Comparison of ENCODE assay signal across 20 cellular contexts in genomic region chr1:84749427-84749826, GRCh38.
"Had no signal": no experiment of that assay in that cellular context is flagged by ENCODE, and none has a peak within 500 bp of the region (broad histone marks: within the 10 kb centered on the region; RNA-seq: fewer than 3 reads in every experiment).

No MANE protein-coding gene starts in this region.

- H2AFZ ChIP-seq: hepatocyte, parathyroid adenoma had no signal

- H3K4me1 Mint-ChIP-seq: activated naive CD8-positive, alpha-beta T cell treated with anti-CD3 and anti-CD28 coated beads, Interleukin-2, amount 50 U/mL, for 24 hours had no signal

- H3K36me3 Mint-ChIP-seq: activated CD8-positive, alpha-beta memory T cell treated with anti-CD3 and anti-CD28 coated beads, Interleukin-2, amount 10 ng/mL, durations not matched to agents 7 days and 5 days; natural killer cell; stimulated activated memory B cell treated with anti-CD40 and anti-IgM and Interleukin-4, amounts not matched to agents 10 μg/mL and 1 μg/mL and 100 μg/mL, for 72 hours had no signal

- ATAC-seq: activated CD8-positive, alpha-beta memory T cell treated with anti-CD3 and anti-CD28 coated beads, Interleukin-2, amount 10 ng/mL, durations not matched to agents 7 days and 5 days; activated naive CD8-positive, alpha-beta T cell treated with anti-CD3 and anti-CD28 coated beads, Interleukin-2, amount 50 U/mL, for 24 hours; left colon; natural killer cell; sciatic nerve; SK-N-SH treated with all-trans-retinoic acid at 6 μM for 48 hours; stimulated activated memory B cell treated with anti-CD40 and anti-IgM and Interleukin-4, amounts not matched to agents 10 μg/mL and 1 μg/mL and 100 μg/mL, for 72 hours had no signal

- H3K27ac ChIP-seq: ascending aorta, hepatocyte, lower lobe of right lung, neutrophil, parathyroid adenoma, testis had no signal

- H3K9ac ChIP-seq: parathyroid adenoma had no signal

- H3K9me3 ChIP-seq: ascending aorta, lower lobe of right lung, neutrophil, testis had no signal

- H3K27ac Mint-ChIP-seq: activated CD8-positive, alpha-beta memory T cell treated with anti-CD3 and anti-CD28 coated beads, Interleukin-2, amount 10 ng/mL, durations not matched to agents 7 days and 5 days; activated naive CD4-positive, alpha-beta T cell treated with anti-CD3 and anti-CD28 coated beads for 36 hours; activated naive CD8-positive, alpha-beta T cell treated with anti-CD3 and anti-CD28 coated beads, Interleukin-2, amount 50 U/mL, for 24 hours; natural killer cell; stimulated activated memory B cell treated with anti-CD40 and anti-IgM and Interleukin-4, amounts not matched to agents 10 μg/mL and 1 μg/mL and 100 μg/mL, for 72 hours had no signal

- H3K36me3 ChIP-seq: ascending aorta, lower lobe of right lung, neutrophil had no signal

- H3K4me3 ChIP-seq: ascending aorta, hepatocyte, lower lobe of right lung, testis had no signal

- H3K4me1 ChIP-seq: ascending aorta, lower lobe of right lung, parathyroid adenoma, testis had no signal

- H3K4me2 ChIP-seq: hepatocyte had no signal

- H3K4me3 Mint-ChIP-seq: activated CD8-positive, alpha-beta memory T cell treated with anti-CD3 and anti-CD28 coated beads, Interleukin-2, amount 10 ng/mL, durations not matched to agents 7 days and 5 days; activated naive CD4-positive, alpha-beta T cell treated with anti-CD3 and anti-CD28 coated beads for 36 hours; activated naive CD8-positive, alpha-beta T cell treated with anti-CD3 and anti-CD28 coated beads, Interleukin-2, amount 50 U/mL, for 24 hours; natural killer cell; stimulated activated memory B cell treated with anti-CD40 and anti-IgM and Interleukin-4, amounts not matched to agents 10 μg/mL and 1 μg/mL and 100 μg/mL, for 72 hours had no signal

- DNase-seq: activated CD4-positive, alpha-beta T cell treated with anti-CD3 and anti-CD28 coated beads, Interleukin-2, amount 50 U/mL, for 4 hours; activated CD8-positive, alpha-beta memory T cell treated with anti-CD3 and anti-CD28 coated beads, Interleukin-2, amount 10 ng/mL, durations not matched to agents 7 days and 5 days; activated naive CD4-positive, alpha-beta T cell treated with anti-CD3 and anti-CD28 coated beads for 36 hours; activated naive CD8-positive, alpha-beta T cell treated with anti-CD3 and anti-CD28 coated beads, Interleukin-2, amount 50 U/mL, for 24 hours; cerebellar nuclear complex; cortex of kidney; foreskin fibroblast; left colon; lower lobe of right lung; natural killer cell; stimulated activated CD4-positive, alpha-beta T cell treated with anti-CD3 and anti-CD28 coated beads, Interleukin-4, amount 100 ng/mL, for 24 hours; T-helper 9 cell; testis had no signal

- H3K9me3 Mint-ChIP-seq: activated naive CD4-positive, alpha-beta T cell treated with anti-CD3 and anti-CD28 coated beads for 36 hours; activated naive CD8-positive, alpha-beta T cell treated with anti-CD3 and anti-CD28 coated beads, Interleukin-2, amount 50 U/mL, for 24 hours; natural killer cell; stimulated activated memory B cell treated with anti-CD40 and anti-IgM and Interleukin-4, amounts not matched to agents 10 μg/mL and 1 μg/mL and 100 μg/mL, for 72 hours had no signal

- H3K27me3 ChIP-seq: ascending aorta, hepatocyte, testis had no signal

- H3K79me2 ChIP-seq: hepatocyte, parathyroid adenoma had no signal
